Comparison of ENCODE assay signal across 8 cellular contexts in the genomic region with DNA sequence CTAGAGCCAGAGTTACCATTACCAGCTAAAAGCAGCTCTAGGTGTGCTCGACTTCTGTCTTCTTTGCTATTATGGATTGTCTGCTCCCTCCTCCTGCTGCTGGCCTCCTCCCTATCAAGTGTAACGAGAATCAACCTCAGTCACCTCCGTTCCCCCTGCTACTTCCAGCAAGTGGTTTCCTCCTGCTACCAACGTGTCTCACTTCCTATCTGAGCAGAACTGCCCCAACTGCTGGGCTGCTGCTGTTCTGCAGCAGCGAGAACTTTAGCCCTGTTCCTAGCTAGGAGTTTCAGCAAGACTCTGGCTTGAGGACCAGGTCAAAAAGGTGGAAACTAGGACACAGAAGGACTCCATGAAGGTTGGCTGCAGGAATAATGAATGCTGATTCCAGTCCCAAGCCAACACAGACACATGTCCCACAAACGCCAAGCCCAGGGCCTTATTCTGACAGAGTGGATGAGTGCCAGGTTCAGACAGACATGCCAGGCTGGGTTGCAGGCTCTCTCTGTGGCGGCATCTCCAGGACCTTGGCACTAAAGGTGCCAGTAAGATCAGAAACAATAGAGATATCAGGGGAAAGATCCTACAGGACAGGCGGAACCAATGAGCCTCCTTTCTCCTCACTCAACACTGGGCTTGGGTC. TPM values are rescaled to one million over a fixed set of nuclear protein-coding genes. Genes with fewer than 3 reads are reported as not detected.
DNase-seq lines count a peak whose midpoint lies in the region; ATAC-seq and TF ChIP-seq lines count a peak whose summit lies in the region.

No MANE protein-coding gene starts in this region.

- H2AFZ ChIP-seq in smooth muscle cell (ENCODE audit: low read depth), result no peak overlapping the region

- intact Hi-C loops in activated T-helper 2 cell treated with anti-CD3 and anti-CD28 coated beads, Interferon-gamma antibody, Interleukin-2, Interleukin-4, amounts not matched to agents 10 μg/mL and 5 μg/mL and 100 μg/mL, durations not matched to agents 14 hours and 24 hours and 36 hours (cut with micrococcal nuclease), result loop anchor here (1.0 kb wide), 1 partner anchor 16 kb away; no protein-coding TSS in a partner anchor

- no peak overlapping the region for H3K4me3 ChIP-seq in smooth muscle cell

- H3K9me3 ChIP-seq in smooth muscle cell (replicated peaks; ENCODE audit: low read depth), result no peaks in the 10 kb centered on the region

- no peak overlapping the region for H3K9ac ChIP-seq in smooth muscle cell (ENCODE audit: low read depth)

- no peak overlapping the region for H3K27ac ChIP-seq in smooth muscle cell (ENCODE audit: low read depth)

- no peaks in the 10 kb centered on the region for H4K20me1 ChIP-seq in smooth muscle cell (ENCODE audit: low read depth)

- no peaks in the 10 kb centered on the region for H3K36me3 ChIP-seq in smooth muscle cell (ENCODE audit: low read depth)

- no peaks in the 10 kb centered on the region for H3K36me3 Mint-ChIP-seq in IgD-negative memory B cell
- peaks cover 53% of the 10 kb centered on the region for H3K36me3 Mint-ChIP-seq in activated T-helper 2 cell treated with anti-CD3 and anti-CD28 coated beads, Interferon-gamma antibody, Interleukin-2, Interleukin-4, amounts not matched to agents 10 μg/mL and 5 μg/mL and 100 μg/mL, durations not matched to agents 14 hours and 24 hours and 36 hours (ENCODE audit: low read depth)
- peaks cover 11% of the 10 kb centered on the region for H3K36me3 Mint-ChIP-seq in natural killer cell treated with Interleukin-12 subunit alpha and Interleukin-12 subunit beta and Interleukin-15 and Interleukin-18, amount 100 ng/mL, for 72 hours

- H3K27me3 Mint-ChIP-seq in IgD-negative memory B cell, result no peaks in the 10 kb centered on the region
- H3K27me3 Mint-ChIP-seq in activated T-helper 2 cell treated with anti-CD3 and anti-CD28 coated beads, Interferon-gamma antibody, Interleukin-2, Interleukin-4, amounts not matched to agents 10 μg/mL and 5 μg/mL and 100 μg/mL, durations not matched to agents 14 hours and 24 hours and 36 hours (ENCODE audit: low read depth), result no peaks in the 10 kb centered on the region
- no peaks in the 10 kb centered on the region for H3K27me3 Mint-ChIP-seq in natural killer cell treated with Interleukin-12 subunit alpha and Interleukin-12 subunit beta and Interleukin-15 and Interleukin-18, amount 100 ng/mL, for 72 hours

- peaks cover 3% of the 10 kb centered on the region for H3K4me1 ChIP-seq in smooth muscle cell (ENCODE audit: low read depth)

- H3K9me3 Mint-ChIP-seq in IgD-negative memory B cell, result no peaks in the 10 kb centered on the region
- H3K9me3 Mint-ChIP-seq in activated T-helper 2 cell treated with anti-CD3 and anti-CD28 coated beads, Interferon-gamma antibody, Interleukin-2, Interleukin-4, amounts not matched to agents 10 μg/mL and 5 μg/mL and 100 μg/mL, durations not matched to agents 14 hours and 24 hours and 36 hours, result no peaks in the 10 kb centered on the region
- H3K9me3 Mint-ChIP-seq in natural killer cell treated with Interleukin-12 subunit alpha and Interleukin-12 subunit beta and Interleukin-15 and Interleukin-18, amount 100 ng/mL, for 72 hours, result no peaks in the 10 kb centered on the region

- DNase-seq in activated gamma-delta T cell treated with Interleukin-2 at 50 U/mL for 16 hours (peak; percentile 44), activated gamma-delta T cell (lab: John Stamatoyannopoulos, UW) (no peak), smooth muscle cell (lab: John Stamatoyannopoulos, UW; ENCODE audit: unreplicated experiment) (no peak)
- peak; percentile 45 for DNase-seq in activated T-helper 2 cell treated with anti-CD3 and anti-CD28 coated beads, Interferon-gamma antibody, Interleukin-2, Interleukin-4, amounts not matched to agents 10 μg/mL and 5 μg/mL and 100 μg/mL, durations not matched to agents 14 hours and 24 hours and 36 hours (ENCODE audit: low spot score)
- no peak for DNase-seq in natural killer cell treated with Interleukin-12 subunit alpha and Interleukin-12 subunit beta and Interleukin-15 and Interleukin-18, amount 100 ng/mL, for 72 hours (ENCODE audit: low spot score)

- peak; percentile 61 to 75 for ATAC-seq in natural killer cell treated with Interleukin-12 subunit alpha and Interleukin-12 subunit beta and Interleukin-15 and Interleukin-18, amount 100 ng/mL, for 72 hours
- ATAC-seq in HG03520 (IDR thresholded peaks at IDR 0.05; ENCODE audit: unreplicated experiment), result no peak
- no peak for ATAC-seq in GM21526 (IDR thresholded peaks at IDR 0.05; ENCODE audit: low FRiP score, unreplicated experiment)

- H3K4me1 Mint-ChIP-seq in IgD-negative memory B cell, result peaks cover 26 to 53% (median 28%) of the 10 kb centered on the region in 3 donors
- H3K4me1 Mint-ChIP-seq in activated T-helper 2 cell treated with anti-CD3 and anti-CD28 coated beads, Interferon-gamma antibody, Interleukin-2, Interleukin-4, amounts not matched to agents 10 μg/mL and 5 μg/mL and 100 μg/mL, durations not matched to agents 14 hours and 24 hours and 36 hours (ENCODE audit: low read depth), result peaks cover 59% of the 10 kb centered on the region
- peaks cover 51 to 56% of the 10 kb centered on the region in 2 donors for H3K4me1 Mint-ChIP-seq in natural killer cell treated with Interleukin-12 subunit alpha and Interleukin-12 subunit beta and Interleukin-15 and Interleukin-18, amount 100 ng/mL, for 72 hours (ENCODE audit: low read depth in 2 of 2)

- H3K27ac Mint-ChIP-seq in IgD-negative memory B cell, result peak overlapping the region; percentile 24 to 63 (median 51)
- H3K27ac Mint-ChIP-seq in activated T-helper 2 cell treated with anti-CD3 and anti-CD28 coated beads, Interferon-gamma antibody, Interleukin-2, Interleukin-4, amounts not matched to agents 10 μg/mL and 5 μg/mL and 100 μg/mL, durations not matched to agents 14 hours and 24 hours and 36 hours, result peak overlapping the region; percentile 68
- peak overlapping the region; percentile 91 to 92 for H3K27ac Mint-ChIP-seq in natural killer cell treated with Interleukin-12 subunit alpha and Interleukin-12 subunit beta and Interleukin-15 and Interleukin-18, amount 100 ng/mL, for 72 hours

- no peak for TF ChIP-seq CTCF in smooth muscle cell (IDR thresholded peaks at IDR 0.05; ENCODE audit: borderline replicate concordance, insufficient read depth, poor library complexity, severe bottlenecking)

- H3K27me3 ChIP-seq in smooth muscle cell (ENCODE audit: low read depth), result no peaks in the 10 kb centered on the region

- peak overlapping the region in 2 of 4 donors; percentile 7 to 34 for H3K4me3 Mint-ChIP-seq in IgD-negative memory B cell
- H3K4me3 Mint-ChIP-seq in activated T-helper 2 cell treated with anti-CD3 and anti-CD28 coated beads, Interferon-gamma antibody, Interleukin-2, Interleukin-4, amounts not matched to agents 10 μg/mL and 5 μg/mL and 100 μg/mL, durations not matched to agents 14 hours and 24 hours and 36 hours (ENCODE audit: low read depth), result peak overlapping the region; percentile 37
- H3K4me3 Mint-ChIP-seq in natural killer cell treated with Interleukin-12 subunit alpha and Interleukin-12 subunit beta and Interleukin-15 and Interleukin-18, amount 100 ng/mL, for 72 hours, result peak overlapping the region; percentile 60

- H3K4me2 ChIP-seq in smooth muscle cell, result no peak overlapping the region

- WGBS in smooth muscle cell (ENCODE audit: low lambda C conversion rate), result 87% methylated on average over 8 of the region's 8 CpGs

- no peaks in the 10 kb centered on the region for H3K79me2 ChIP-seq in smooth muscle cell (ENCODE audit: low read depth)

- H3F3A ChIP-seq in smooth muscle cell (ENCODE audit: low read depth), result no peaks in the 10 kb centered on the region

RNA-seq across cellular contexts. Expression of gene CD34, which starts 46.9 kb away (rescaled TPM):
- polyA plus RNA-seq in IgD-negative memory B cell, result not detected
- total RNA-seq in activated T-helper 2 cell treated with anti-CD3 and anti-CD28 coated beads, Interferon-gamma antibody, Interleukin-2, Interleukin-4, amounts not matched to agents 10 μg/mL and 5 μg/mL and 100 μg/mL, durations not matched to agents 14 hours and 24 hours and 36 hours, result not detected in 2 replicates
- not detected for total RNA-seq in natural killer cell treated with Interleukin-12 subunit alpha and Interleukin-12 subunit beta and Interleukin-15 and Interleukin-18, amount 100 ng/mL, for 72 hours
- total RNA-seq in smooth muscle cell, result not detected in 2 replicates
- not detected in 2 replicates for polyA plus RNA-seq in smooth muscle cell

Comparison
In these comparisons a context has a peak if more than half of its experiments do, and no peak if none do; other contexts are left out.
1. DNase-seq: peak in activated gamma-delta T cell treated with Interleukin-2 at 50 U/mL for 16 hours (single experiment) and activated T-helper 2 cell treated with anti-CD3 and anti-CD28 coated beads, Interferon-gamma antibody, Interleukin-2, Interleukin-4, amounts not matched to agents 10 μg/mL and 5 μg/mL and 100 μg/mL, durations not matched to agents 14 hours and 24 hours and 36 hours (single experiment); none in activated gamma-delta T cell (single experiment), natural killer cell treated with Interleukin-12 subunit alpha and Interleukin-12 subunit beta and Interleukin-15 and Interleukin-18, amount 100 ng/mL, for 72 hours (single experiment) and smooth muscle cell (single experiment).
2. ATAC-seq: peak in natural killer cell treated with Interleukin-12 subunit alpha and Interleukin-12 subunit beta and Interleukin-15 and Interleukin-18, amount 100 ng/mL, for 72 hours (2 of 2); none in HG03520 (single experiment) and GM21526 (single experiment).
3. Peak in every context shown above with its lines, with median percentiles within 50 percentile points of each other: H3K27ac Mint-ChIP-seq.